In the genomic region with DNA sequence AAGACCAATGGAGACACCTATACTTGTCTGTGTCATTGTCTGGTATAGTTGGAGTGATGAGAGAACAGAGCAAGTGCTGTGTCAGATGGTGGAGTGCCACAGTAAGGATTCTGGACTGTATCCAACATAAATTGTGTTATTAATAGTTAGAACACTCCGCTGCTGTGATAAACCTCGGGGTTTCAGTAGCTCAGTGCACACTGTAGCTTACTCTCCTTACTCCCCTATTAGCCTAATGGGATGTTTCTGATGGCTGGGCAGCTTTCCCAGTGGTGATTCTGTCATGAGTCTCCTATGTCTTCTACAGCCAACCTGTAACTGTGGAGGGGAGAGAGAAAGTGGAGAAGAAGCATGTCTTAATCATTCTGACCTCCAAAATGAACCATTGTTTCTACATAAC, we compare ENCODE assay signal across 25 cellular contexts.
DNase-seq lines count a peak whose midpoint lies in the region; ATAC-seq and TF ChIP-seq lines count a peak whose summit lies in the region.
"Had no signal": no experiment of that assay in that cellular context is flagged by ENCODE, and none has a peak within 500 bp of the region (broad histone marks: within the 10 kb centered on the region; RNA-seq: fewer than 3 reads in every experiment).

No MANE protein-coding gene starts in this region.

- H3K9me3 ChIP-seq in fibroblast of lung (ENCODE audit: control insufficient read depth, insufficient read depth, low read depth, low read length): no peaks in the 10 kb centered on the region
- H3K9me3 ChIP-seq in gastroesophageal sphincter: peaks cover 0 to 4% (median 0%) of the 10 kb centered on the region in 3 donors

- H3K4me1 ChIP-seq in fibroblast of lung (ENCODE audit: control insufficient read depth, extremely low read depth, insufficient read depth, low read length) (no peaks in the 10 kb centered on the region), gastroesophageal sphincter (peaks cover 0 to 8% (median 0%) of the 10 kb centered on the region in 3 donors)
- H3K4me1 ChIP-seq: lower lobe of right lung, neural progenitor cell had no signal

- H4K20me1 ChIP-seq in fibroblast of lung (ENCODE audit: control insufficient read depth, extremely low read depth, insufficient read depth, low read length): no peaks in the 10 kb centered on the region

- H3K4me2 ChIP-seq in fibroblast of lung (ENCODE audit: extremely low read depth, insufficient read depth, low read length): no peak overlapping the region
- H3K4me2 ChIP-seq: hepatocyte, neural progenitor cell had no signal

- DNase-seq in NCI-H1105 treated with DMSO at 0.1 percent for 48 hours (lab: John Stamatoyannopoulos, UW): peak; percentile 40
- no peak for DNase-seq in NCI-H1105 (lab: John Stamatoyannopoulos, UW)
- peak; percentile 18 for DNase-seq in NCI-H2227 (lab: John Stamatoyannopoulos, UW; ENCODE audit: unreplicated experiment)
- DNase-seq in fibroblast of lung (ENCODE audit: low read depth in 2 of 2): peak; percentile 43 to 59
- peak; percentile 21 for DNase-seq in renal cortical epithelial cell (ENCODE audit: low read depth)
- DNase-seq in CD14-positive monocyte (ENCODE audit: low spot score): no peak
- DNase-seq: activated CD4-positive, CD25-positive, alpha-beta regulatory T cell; activated CD8-positive, alpha-beta T cell treated with anti-CD3 and anti-CD28 coated beads, Interleukin-2, amount 10 ng/mL, durations not matched to agents 7 days and 5 days; activated gamma-delta T cell treated with Interleukin-2 at 50 U/mL for 16 hours; activated T-cell treated with anti-CD3 and anti-CD28 coated beads, Interleukin-2, amount 50 U/mL, for 1 hour; AML-193; DMS79 treated with DMSO at 0.1 percent for 48 hours; Kasumi-1; lower lobe of right lung; NCI-H1092 treated with DMSO at 0.1 percent for 48 hours; NCI-H748 treated with DMSO at 0.1 percent for 48 hours; stimulated activated CD4-positive, alpha-beta T cell treated with anti-CD3 and anti-CD28 coated beads, Interleukin-2, amount 100 ng/mL, for 24 hours had no signal

- TF ChIP-seq CTCF in fibroblast of lung (conservative IDR thresholded peaks at IDR 0.05 in 1 of 2, IDR thresholded peaks at IDR 0.05 in 1 of 2; ENCODE audit: low read depth in 1 of 2, low read length in 2 of 2): no peak
- no peak for TF ChIP-seq CTCF in CD14-positive monocyte (IDR thresholded peaks at IDR 0.05)
- no peak for TF ChIP-seq CTCF in gastroesophageal sphincter (IDR thresholded peaks at IDR 0.05)

- TF ChIP-seq EP300 in gastroesophageal sphincter (IDR thresholded peaks at IDR 0.05): no peak

- H3K4me3 ChIP-seq in fibroblast of lung (replicated peaks in 1 of 4; ENCODE audit: control extremely low read depth in 1 of 4, insufficient read depth in 1 of 4, low read depth in 3 of 4, low read length in 4 of 4) (no peak overlapping the region), gastroesophageal sphincter (no peak overlapping the region)
- H3K4me3 ChIP-seq: hepatocyte, lower lobe of right lung, neural progenitor cell, skin epidermis had no signal

- H3K36me3 Mint-ChIP-seq in CD14-positive monocyte: no peaks in the 10 kb centered on the region
- H3K36me3 Mint-ChIP-seq: neural progenitor cell; stimulated activated effector memory CD8-positive, alpha-beta T cell treated with anti-CD3 and anti-CD28 coated beads, Interleukin-12 subunit alpha, Interleukin-12 subunit beta, amount 100 ng/mL, for 72 hours had no signal

- no peaks in the 10 kb centered on the region for H3K79me2 ChIP-seq in fibroblast of lung (ENCODE audit: control insufficient read depth, insufficient read depth, low read length)
- H3K79me2 ChIP-seq: hepatocyte had no signal

- ATAC-seq in gastroesophageal sphincter (no peak), HG02884 (IDR thresholded peaks at IDR 0.05; ENCODE audit: unreplicated experiment) (no peak)
- ATAC-seq: activated CD8-positive, alpha-beta T cell treated with anti-CD3 and anti-CD28 coated beads, Interleukin-2, amount 10 ng/mL, durations not matched to agents 7 days and 5 days; lower lobe of right lung; stimulated activated effector memory CD8-positive, alpha-beta T cell treated with anti-CD3 and anti-CD28 coated beads, Interleukin-12 subunit alpha, Interleukin-12 subunit beta, amount 100 ng/mL, for 72 hours had no signal

- WGBS in gastroesophageal sphincter (ENCODE audit: low coverage in 1 of 2), 2 donors: 0 to 8% methylated on average over 2 of the region's 2 CpGs

- H3K27me3 ChIP-seq in fibroblast of lung (ENCODE audit: control insufficient read depth, insufficient read depth, low read length) (no peaks in the 10 kb centered on the region), gastroesophageal sphincter (no peaks in the 10 kb centered on the region)
- H3K27me3 ChIP-seq: hepatocyte, neural progenitor cell had no signal

- H3K36me3 ChIP-seq in fibroblast of lung (ENCODE audit: control insufficient read depth, insufficient read depth, low read length) (no peaks in the 10 kb centered on the region), gastroesophageal sphincter (no peaks in the 10 kb centered on the region)
- H3K36me3 ChIP-seq: lower lobe of right lung, neural progenitor cell had no signal

- H3K9me3 Mint-ChIP-seq in CD14-positive monocyte: peaks cover 0 to 6% (median 2%) of the 10 kb centered on the region in 7 donors
- H3K9me3 Mint-ChIP-seq: stimulated activated effector memory CD8-positive, alpha-beta T cell treated with anti-CD3 and anti-CD28 coated beads, Interleukin-12 subunit alpha, Interleukin-12 subunit beta, amount 100 ng/mL, for 72 hours had no signal

- H3K9ac ChIP-seq in fibroblast of lung (ENCODE audit: insufficient read depth, low read length): no peak overlapping the region
- H3K9ac ChIP-seq: neural progenitor cell had no signal

- TF ChIP-seq POLR2A in gastroesophageal sphincter (IDR thresholded peaks at IDR 0.05): no peak

- H3K4me1 Mint-ChIP-seq in CD14-positive monocyte: no peaks in the 10 kb centered on the region
- H3K4me1 Mint-ChIP-seq: neural progenitor cell; stimulated activated effector memory CD8-positive, alpha-beta T cell treated with anti-CD3 and anti-CD28 coated beads, Interleukin-12 subunit alpha, Interleukin-12 subunit beta, amount 100 ng/mL, for 72 hours had no signal

- no peak overlapping the region for H3K4me3 Mint-ChIP-seq in CD14-positive monocyte
- H3K4me3 Mint-ChIP-seq: activated CD8-positive, alpha-beta T cell treated with anti-CD3 and anti-CD28 coated beads, Interleukin-2, amount 10 ng/mL, durations not matched to agents 7 days and 5 days; neural progenitor cell; stimulated activated effector memory CD8-positive, alpha-beta T cell treated with anti-CD3 and anti-CD28 coated beads, Interleukin-12 subunit alpha, Interleukin-12 subunit beta, amount 100 ng/mL, for 72 hours had no signal

- H2AFZ ChIP-seq in fibroblast of lung (ENCODE audit: low read length): no peak overlapping the region
- H2AFZ ChIP-seq: hepatocyte, neural progenitor cell had no signal

- H3K27ac ChIP-seq in fibroblast of lung (ENCODE audit: insufficient read depth, low read length) (no peak overlapping the region), gastroesophageal sphincter (no peak overlapping the region)
- H3K27ac ChIP-seq: 22Rv1, hepatocyte, lower lobe of right lung, neural progenitor cell, skin epidermis had no signal

- intact Hi-C loops in CD14-positive monocyte (cut with micrococcal nuclease): no loop called here

- H3K27ac Mint-ChIP-seq in CD14-positive monocyte: no peak overlapping the region
- H3K27ac Mint-ChIP-seq: activated CD8-positive, alpha-beta T cell treated with anti-CD3 and anti-CD28 coated beads, Interleukin-2, amount 10 ng/mL, durations not matched to agents 7 days and 5 days; neural progenitor cell; progenitor cell of endocrine pancreas; stimulated activated effector memory CD8-positive, alpha-beta T cell treated with anti-CD3 and anti-CD28 coated beads, Interleukin-12 subunit alpha, Interleukin-12 subunit beta, amount 100 ng/mL, for 72 hours had no signal

- H3K27me3 Mint-ChIP-seq in CD14-positive monocyte (ENCODE audit: low read depth in 3 of 3): peaks cover 1 to 5% (median 5%) of the 10 kb centered on the region in 3 donors
- H3K27me3 Mint-ChIP-seq: progenitor cell of endocrine pancreas had no signal

Comparison
In these comparisons a context has a peak if more than half of its experiments do, and no peak if none do; other contexts are left out.
1. DNase-seq: peak in NCI-H1105 treated with DMSO at 0.1 percent for 48 hours (single experiment), NCI-H2227 (single experiment), fibroblast of lung (2 of 2) and renal cortical epithelial cell (single experiment); none in NCI-H1105 (single experiment) and CD14-positive monocyte (single experiment).